Comparison of ENCODE assay signal across 8 cellular contexts in genomic region chr22:19291218-19291579, GRCh38. TPM values are rescaled to one million over a fixed set of nuclear protein-coding genes. Genes with fewer than 3 reads are reported as not detected.
DNase-seq lines count a peak whose midpoint lies in the region; ATAC-seq and TF ChIP-seq lines count a peak whose summit lies in the region.

No MANE protein-coding gene starts in this region.

- peak overlapping the region; percentile 89 for H3K9ac ChIP-seq in NT2/D1 (ENCODE audit: insufficient read length, low read depth)

- ATAC-seq in GM21529 (IDR thresholded peaks at IDR 0.05; ENCODE audit: unreplicated experiment) (peak; percentile 25), HG02884 (IDR thresholded peaks at IDR 0.05; ENCODE audit: unreplicated experiment) (no peak)

- CTCF ChIA-PET in BJ (lab: Yijun Ruan, JAX) = no interaction called here

- H3K27ac Mint-ChIP-seq in activated naive CD8-positive, alpha-beta T cell treated with anti-CD3 and anti-CD28 coated beads for 36 hours = no peak overlapping the region

- peak overlapping the region; percentile 63 for H3K4me3 Mint-ChIP-seq in activated naive CD8-positive, alpha-beta T cell treated with anti-CD3 and anti-CD28 coated beads for 36 hours

- H3K9me3 ChIP-seq in NT2/D1 (ENCODE audit: insufficient read depth, low read length) (no peaks in the 10 kb centered on the region), right atrium auricular region (no peaks in the 10 kb centered on the region)

- no peaks in the 10 kb centered on the region for H3K9me3 Mint-ChIP-seq in activated naive CD8-positive, alpha-beta T cell treated with anti-CD3 and anti-CD28 coated beads for 36 hours

- TF ChIP-seq CTCF in BJ (IDR thresholded peaks at IDR 0.05; ENCODE audit: insufficient read depth, low read depth, low read length) = no peak
- no peak for TF ChIP-seq CTCF in right atrium auricular region (IDR thresholded peaks at IDR 0.05)
- TF ChIP-seq CTCF in retinal pigment epithelial cell (conservative IDR thresholded peaks at IDR 0.05; ENCODE audit: low read depth, low read length) = peak; percentile 6

- H3K4me3 ChIP-seq in BJ (ENCODE audit: low read depth, low read length) (peak overlapping the region; percentile 65), NT2/D1 (ENCODE audit: insufficient read length, low read depth) (peak overlapping the region; percentile 65), right atrium auricular region (peak overlapping the region; percentile 92 to 98), retinal pigment epithelial cell (ENCODE audit: low read length) (peak overlapping the region; percentile 65)

- peaks cover 28% of the 10 kb centered on the region for H3K27me3 Mint-ChIP-seq in activated naive CD8-positive, alpha-beta T cell treated with anti-CD3 and anti-CD28 coated beads for 36 hours

- peaks cover 21% of the 10 kb centered on the region for H3K4me1 Mint-ChIP-seq in activated naive CD8-positive, alpha-beta T cell treated with anti-CD3 and anti-CD28 coated beads for 36 hours

- H3K36me3 ChIP-seq in BJ (ENCODE audit: control insufficient read depth, insufficient read depth, low read length) (0 out of 2 replicates have a peak, but pooled peaks cover 1% of the 10 kb centered on the region), NT2/D1 (ENCODE audit: insufficient read depth, insufficient read length, low read length) (no peaks in the 10 kb centered on the region), right atrium auricular region (no peaks in the 10 kb centered on the region)

- POLR2A ChIA-PET in BJ (lab: Charles Lee) = no interaction called here

- DNase-seq in BJ (ENCODE audit: low read depth) (no peak), NT2/D1 (ENCODE audit: low read depth, low spot score) (no peak), right atrium auricular region (ENCODE audit: low spot score) (no peak), retinal pigment epithelial cell (ENCODE audit: low read depth) (no peak), DMS79 treated with DMSO at 0.1 percent for 48 hours (lab: John Stamatoyannopoulos, UW) (no peak)
- peak; percentile 36 for DNase-seq in activated naive CD8-positive, alpha-beta T cell treated with anti-CD3 and anti-CD28 coated beads for 36 hours

- H3K4me1 ChIP-seq in NT2/D1 (ENCODE audit: insufficient read depth, insufficient read length) = peaks cover 12% of the 10 kb centered on the region
- peaks cover 0 to 46% of the 10 kb centered on the region in 2 donors for H3K4me1 ChIP-seq in right atrium auricular region

- H3K27ac ChIP-seq in right atrium auricular region = peak overlapping the region; percentile 88 to 91

- H3K27me3 ChIP-seq in BJ (ENCODE audit: control insufficient read depth, insufficient read depth, low read length) = no peaks in the 10 kb centered on the region
- peaks cover 16% of the 10 kb centered on the region for H3K27me3 ChIP-seq in NT2/D1 (ENCODE audit: insufficient read depth, insufficient read length)
- H3K27me3 ChIP-seq in right atrium auricular region = no peaks in the 10 kb centered on the region

- no peaks in the 10 kb centered on the region for H3K36me3 Mint-ChIP-seq in activated naive CD8-positive, alpha-beta T cell treated with anti-CD3 and anti-CD28 coated beads for 36 hours

RNA-seq across cellular contexts. Expression of gene CLTCL1, which starts 0.3 kb away (rescaled TPM):
- 11.4 and 14.0 TPM in 2 replicates for polyA plus RNA-seq in BJ (2011; rRNA removed)
- polyA minus RNA-seq in BJ (2011; rRNA and poly(A)+ RNA removed) = 22.6 and 23.5 TPM in 2 replicates
- total RNA-seq in activated naive CD8-positive, alpha-beta T cell treated with anti-CD3 and anti-CD28 coated beads for 36 hours = under 1 TPM; 0.29 to 0.52 TPM
- total RNA-seq in right atrium auricular region = 10 to 100 TPM; 19.1 to 29.7 TPM

Comparison
In these comparisons a context has a peak if more than half of its experiments do, and no peak if none do; other contexts are left out.
1. RNA of gene CLTCL1, which starts 0.3 kb away (total RNA-seq): 19.1 to 29.7 TPM in right atrium auricular region; 0.29 to 0.52 TPM in activated naive CD8-positive, alpha-beta T cell treated with anti-CD3 and anti-CD28 coated beads for 36 hours; every median in the first group is over 10 times any median in the second.
2. Peak in every context shown above with its lines, with median percentiles within 50 percentile points of each other: H3K4me3 ChIP-seq.